Comparison of ENCODE assay signal across 24 cellular contexts in the genomic region with DNA sequence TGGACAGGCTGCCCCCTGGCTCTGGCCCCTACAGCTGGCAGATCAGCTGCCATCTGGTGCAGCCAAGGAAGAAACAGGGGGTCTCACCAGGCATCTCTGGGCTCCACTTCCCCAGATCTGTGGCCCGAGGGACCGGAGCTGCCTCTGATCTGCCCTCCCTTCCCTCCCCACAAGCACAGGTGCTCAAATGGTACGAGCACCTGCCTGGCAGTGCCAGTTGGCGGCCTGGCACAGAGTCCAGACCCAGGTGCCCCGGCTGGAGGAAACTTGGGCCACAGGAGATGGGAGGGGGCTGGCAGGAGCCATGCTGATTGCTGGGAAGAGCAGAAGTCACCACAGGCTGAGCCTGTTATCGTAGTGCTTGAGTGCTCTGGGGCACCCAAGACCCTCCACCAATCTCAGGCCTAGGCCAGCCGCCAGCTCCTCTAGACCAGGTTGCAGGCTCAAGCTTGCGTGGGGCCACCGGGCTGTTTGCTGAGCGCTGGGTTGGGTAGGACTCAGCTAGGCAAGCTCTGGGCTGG. TPM values are rescaled to one million over a fixed set of nuclear protein-coding genes. Genes with fewer than 3 reads are reported as not detected.
DNase-seq lines count a peak whose midpoint lies in the region; ATAC-seq, FAIRE-seq and TF ChIP-seq lines count a peak whose summit lies in the region.
"Had no signal": no experiment of that assay in that cellular context is flagged by ENCODE, and none has a peak within 500 bp of the region (broad histone marks: within the 10 kb centered on the region; RNA-seq: fewer than 3 reads in every experiment).

No MANE protein-coding gene starts in this region.

- no peaks in the 10 kb centered on the region; the same call in 1 of the 2 replicates for H3K27me3 ChIP-seq in PC-3 (ENCODE audit: low read length)
- peaks cover 0 to 24% (median 0%) of the 10 kb centered on the region in 4 donors for H3K27me3 ChIP-seq in esophagus squamous epithelium
- H3K27me3 ChIP-seq in osteoblast (ENCODE audit: insufficient read depth, low read length), result no peaks in the 10 kb centered on the region
- H3K27me3 ChIP-seq: neural progenitor cell had no signal

- TF ChIP-seq POLR2A in A549 (IDR thresholded peaks at IDR 0.05; ENCODE audit: low read length) (no peak), esophagus squamous epithelium (IDR thresholded peaks at IDR 0.05) (no peak)

- H2AFZ ChIP-seq in PC-3 (ENCODE audit: low read length), result no peak overlapping the region
- H2AFZ ChIP-seq in osteoblast (ENCODE audit: low read length), result no peak overlapping the region
- H2AFZ ChIP-seq: neural progenitor cell had no signal

- FAIRE-seq in A549 (lab: Jason Lieb, UNC), result no peak
- FAIRE-seq: astrocyte, GM12891 had no signal

- no peak for TF ChIP-seq RAD21 in A549 (conservative IDR thresholded peaks at IDR 0.05 in 1 of 2, IDR thresholded peaks at IDR 0.05 in 1 of 2)

- no peaks in the 10 kb centered on the region for H3F3A ChIP-seq in PC-3 (ENCODE audit: low read length, unreplicated experiment)

- WGBS in A549 (ENCODE audit: missing lambda C conversion rate), result 94% methylated on average over 6 of the region's 10 CpGs
- 60 to 82% methylated on average over 1 to 2 of the region's 10 CpGs for WGBS in esophagus squamous epithelium, 2 donors

- POLR2A ChIA-PET in A549 (lab: Yijun Ruan, JAX) (no interaction called here), PC-3 (lab: Charles Lee; ENCODE audit: unreplicated experiment) (no interaction called here)

- H3K4me3 ChIP-seq in A549 (no peak overlapping the region), PC-3 (ENCODE audit: low read length) (no peak overlapping the region), esophagus squamous epithelium (no peak overlapping the region), osteoblast (ENCODE audit: insufficient read depth, low read length) (no peak overlapping the region)
- H3K4me3 ChIP-seq: HAP-1, neural progenitor cell, psoas muscle, skin epidermis had no signal

- no peaks in the 10 kb centered on the region for H3K36me3 ChIP-seq in PC-3 (ENCODE audit: low read depth, low read length)
- no peaks in the 10 kb centered on the region for H3K36me3 ChIP-seq in esophagus squamous epithelium
- peaks cover 3% of the 10 kb centered on the region for H3K36me3 ChIP-seq in osteoblast (ENCODE audit: insufficient read depth, low read length)
- H3K36me3 ChIP-seq: HAP-1, neural progenitor cell had no signal

- H3K4me2 ChIP-seq in A549 (peak overlapping the region; percentile 64), PC-3 (ENCODE audit: low read length) (0 out of 2 replicates have a peak overlapping the region, but pooled peaks have one; percentile 2), osteoblast (ENCODE audit: insufficient read depth, low read length) (no peak overlapping the region)
- H3K4me2 ChIP-seq: neural progenitor cell had no signal

- H3K27ac ChIP-seq in A549 (peak overlapping the region; percentile 74 to 87), PC-3 (ENCODE audit: low read length) (peak overlapping the region; percentile 12; the same call in 1 of the 2 replicates), esophagus squamous epithelium (peak overlapping the region; percentile 3 to 33 (median 26)), osteoblast (ENCODE audit: low read depth, low read length) (peak overlapping the region; percentile 60)
- H3K27ac ChIP-seq: C4-2B, neural progenitor cell, psoas muscle had no signal

- no TSS peak for BruUV-seq in PC-3 (replicated peaks; lab: Mats Ljungman, UMichigan)

- ATAC-seq in A549 (no peak), PC-3 (no peak), GM19328 (IDR thresholded peaks at IDR 0.05; ENCODE audit: unreplicated experiment) (no peak), GM19455 (IDR thresholded peaks at IDR 0.05; ENCODE audit: unreplicated experiment) (no peak), GM19467 (IDR thresholded peaks at IDR 0.05; ENCODE audit: unreplicated experiment) (no peak)

- no peak overlapping the region for H3K9ac ChIP-seq in PC-3 (ENCODE audit: low read length)
- H3K9ac ChIP-seq: neural progenitor cell had no signal

- no peaks in the 10 kb centered on the region for H3K79me2 ChIP-seq in PC-3 (ENCODE audit: low read length)
- no peaks in the 10 kb centered on the region for H3K79me2 ChIP-seq in osteoblast (ENCODE audit: insufficient read depth, low read length)

- H3K4me1 ChIP-seq in A549 (peaks cover 43% of the 10 kb centered on the region), PC-3 (ENCODE audit: insufficient read depth, low read length) (peaks cover 19% of the 10 kb centered on the region), esophagus squamous epithelium (peaks cover 30 to 66% (median 35%) of the 10 kb centered on the region in 3 donors), osteoblast (ENCODE audit: insufficient read depth, low read length) (peaks cover 34% of the 10 kb centered on the region)
- H3K4me1 ChIP-seq: psoas muscle had no signal

- intact Hi-C loops in PC-3 (cut with micrococcal nuclease) (no loop called here), esophagus squamous epithelium (cut with DNase I) (no loop called here)

- no peaks in the 10 kb centered on the region for H3K9me2 ChIP-seq in PC-3 (replicated peaks; ENCODE audit: low read length)

- no peak for TF ChIP-seq CTCF in A549 (IDR thresholded peaks at IDR 0.05)
- no peak for TF ChIP-seq CTCF in PC-3 (conservative IDR thresholded peaks at IDR 0.05; ENCODE audit: low read depth, low read length)
- no peak for TF ChIP-seq CTCF in esophagus squamous epithelium (IDR thresholded peaks at IDR 0.05)
- no peak for TF ChIP-seq CTCF in osteoblast (IDR thresholded peaks at IDR 0.05; ENCODE audit: extremely low read depth, low read depth, low read length)

- CTCF ChIA-PET in A549 (lab: Yijun Ruan, JAX), result interaction anchor here (1.1 to 1.9 kb wide), 6 partner anchors 8 to 132 kb away, joined by 3 to 13 read pairs (median 6); a partner anchor contains a TSS
- CTCF ChIA-PET in PC-3 (lab: Charles Lee), result interaction anchor here (0.6 kb wide), 1 partner anchor 190 kb away, joined by 7 read pairs; no protein-coding TSS in a partner anchor

- no peak for TF ChIP-seq EP300 in A549 (IDR thresholded peaks at IDR 0.05)

- no peak for DNase-seq in A549 (ENCODE audit: low read depth in 1 of 2, low spot score in 1 of 2)
- no peak for DNase-seq in PC-3
- no peak for DNase-seq in esophagus squamous epithelium (lab: John Stamatoyannopoulos, UW)
- no peak for DNase-seq in osteoblast (ENCODE audit: insufficient read length, low spot score, missing footprints)
- DNase-seq in epidermal melanocyte (ENCODE audit: insufficient read length, low spot score), result no peak
- DNase-seq: activated CD4-positive, alpha-beta T cell treated with anti-CD3 and anti-CD28 coated beads, Interleukin-2, amount 50 U/mL, for 1 hour; foreskin melanocyte; Karpas-422; NCI-H187 treated with DMSO at 0.1 percent for 48 hours; NCI-H526; stimulated activated CD4-positive, alpha-beta T cell treated with anti-CD3 and anti-CD28 coated beads, Interleukin-1b, Interleukin-23, amount 100 ng/mL, for 48 hours had no signal

- H3K9me3 ChIP-seq in A549 (no peaks in the 10 kb centered on the region), PC-3 (ENCODE audit: low read length) (no peaks in the 10 kb centered on the region), esophagus squamous epithelium (no peaks in the 10 kb centered on the region), osteoblast (ENCODE audit: low read depth, low read length) (no peaks in the 10 kb centered on the region)
- H3K9me3 ChIP-seq: HAP-1, psoas muscle had no signal

- H4K20me1 ChIP-seq in PC-3 (ENCODE audit: low read length), result no peaks in the 10 kb centered on the region
- H4K20me1 ChIP-seq in osteoblast (ENCODE audit: insufficient read depth, low read length), result no peaks in the 10 kb centered on the region

TF ChIP-seq in A549, 52 proteins besides CTCF, POLR2A, EP300 and RAD21 (continues in another document):
- no peak for TF ChIP-seq HDAC2 (IDR thresholded peaks at IDR 0.05)
- no peak for TF ChIP-seq MAZ (IDR thresholded peaks at IDR 0.05; ENCODE audit: borderline replicate concordance, low read depth, low read length)
- TF ChIP-seq, protein P1, sequence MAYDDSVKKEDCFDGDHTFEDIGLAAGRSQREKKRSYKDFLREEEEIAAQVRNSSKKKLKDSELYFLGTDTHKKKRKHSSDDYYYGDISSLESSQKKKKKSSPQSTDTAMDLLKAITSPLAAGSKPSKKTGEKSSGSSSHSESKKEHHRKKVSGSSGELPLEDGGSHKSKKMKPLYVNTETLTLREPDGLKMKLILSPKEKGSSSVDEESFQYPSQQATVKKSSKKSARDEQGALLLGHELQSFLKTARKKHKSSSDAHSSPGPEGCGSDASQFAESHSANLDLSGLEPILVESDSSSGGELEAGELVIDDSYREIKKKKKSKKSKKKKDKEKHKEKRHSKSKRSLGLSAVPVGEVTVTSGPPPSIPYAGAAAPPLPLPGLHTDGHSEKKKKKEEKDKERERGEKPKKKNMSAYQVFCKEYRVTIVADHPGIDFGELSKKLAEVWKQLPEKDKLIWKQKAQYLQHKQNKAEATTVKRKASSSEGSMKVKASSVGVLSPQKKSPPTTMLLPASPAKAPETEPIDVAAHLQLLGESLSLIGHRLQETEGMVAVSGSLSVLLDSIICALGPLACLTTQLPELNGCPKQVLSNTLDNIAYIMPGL (CRISPR knock-in tag; IDR thresholded peaks at IDR 0.05; ENCODE audit: borderline replicate concordance), result no peak
- TF ChIP-seq BHLHE40 (IDR thresholded peaks at IDR 0.05; ENCODE audit: low read depth, low read length), result no peak
- no peak for TF ChIP-seq CHD2 (IDR thresholded peaks at IDR 0.05; ENCODE audit: low read length, partially characterized antibody)
- TF ChIP-seq ESRRA (IDR thresholded peaks at IDR 0.05; ENCODE audit: borderline replicate concordance, low read length), result no peak

RNA-seq across cellular contexts. Expression of a gene that starts 5.0 kb away (rescaled TPM):
- polyA plus RNA-seq in A549 (2011; rRNA removed), result 0.09 and 0.19 TPM in 2 replicates
- 0.07 and 0.14 TPM in 2 replicates for polyA plus RNA-seq in A549 (2012; cell fraction: cytosol; rRNA removed)
- 1.2 and 1.9 TPM in 2 replicates for polyA plus RNA-seq in A549 (2012; cell fraction: nucleus; rRNA removed)
- polyA plus RNA-seq in A549 (2017; fragmentation: RNase III; extraction: RNeasy Plus Mini Kit Qiagen cat#74134 plus additional on column Dnase treatment), result 0.67 to 1.6 TPM (median 0.93 TPM) in 3 replicates
- 0.45 and 0.54 TPM in 2 replicates for polyA minus RNA-seq in A549 (2011; rRNA and poly(A)+ RNA removed)
- total RNA-seq in PC-3 (2014; rRNA removed), result 0.15 TPM in 1 of 2 replicates, not detected in the other
- under 1 TPM in 1 of 4 donors, not detected in 3; 0.04 TPM for total RNA-seq in esophagus squamous epithelium
- total RNA-seq in osteoblast, result 0.36 and 0.88 TPM in 2 replicates
- total RNA-seq: Calu3, epithelial cell of proximal tubule had no signal
- polyA plus RNA-seq: liver had no signal

RNA-seq across cellular contexts. Expression of a gene that starts 8.1 kb away (rescaled TPM):
- polyA plus RNA-seq in A549 (2011; rRNA removed) (2.9 and 3.2 TPM in 2 replicates), A549 (2017; fragmentation: RNase III; extraction: RNeasy Plus Mini Kit Qiagen cat#74134 plus additional on column Dnase treatment) (17.4 to 24.1 TPM (median 22.0 TPM) in 3 replicates)
- 10.5 and 13.8 TPM in 2 replicates for polyA plus RNA-seq in A549 (2012; cell fraction: cytosol; rRNA removed)
- 24.0 and 29.6 TPM in 2 replicates for polyA plus RNA-seq in A549 (2012; cell fraction: nucleus; rRNA removed)
- 3.4 and 5.7 TPM in 2 replicates for polyA minus RNA-seq in A549 (2011; rRNA and poly(A)+ RNA removed)
- total RNA-seq in PC-3 (2014; rRNA removed) (5.9 and 6.3 TPM in 2 replicates), esophagus squamous epithelium (1 to 10 TPM; 2.1 to 7.2 (median 5.1) TPM), osteoblast (4.7 and 6.5 TPM in 2 replicates)
- polyA plus RNA-seq: psoas muscle had no signal

Comparison
In these comparisons a context has a peak if more than half of its experiments do, and no peak if none do; other contexts are left out.
1. H3K27ac ChIP-seq: peak in every context shown above with its lines; median percentile 80 in A549; 60 in osteoblast; 26 in esophagus squamous epithelium; 12 in PC-3.